Comparison of ENCODE assay signal across 8 cellular contexts in the genomic region with DNA sequence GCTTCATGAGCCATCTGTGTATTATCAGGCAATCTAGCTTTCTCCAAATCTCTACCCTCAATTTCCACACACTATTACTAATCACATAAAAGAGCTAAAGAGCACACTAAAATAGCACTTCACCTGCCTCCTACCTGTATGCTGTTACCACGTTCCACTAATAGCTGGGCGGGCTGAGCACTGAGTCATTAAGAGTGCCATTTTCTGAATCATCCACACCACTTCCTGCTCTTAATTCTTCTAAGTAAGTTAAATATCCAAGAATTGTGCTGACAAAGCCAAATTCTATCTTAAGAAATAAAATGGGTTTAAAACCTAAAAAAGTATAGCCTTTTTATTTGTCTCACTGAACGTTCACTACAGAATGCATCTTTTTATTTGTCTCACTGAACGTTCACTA. TPM values are rescaled to one million over a fixed set of nuclear protein-coding genes. Genes with fewer than 3 reads are reported as not detected.
DNase-seq lines count a peak whose midpoint lies in the region; ATAC-seq lines count a peak whose summit lies in the region.

No MANE protein-coding gene starts in this region.

- POLR2A ChIA-PET in activated CD4-positive, alpha-beta T cell treated with anti-CD3 and anti-CD28 coated beads, Interleukin-2, amount 10 ng/mL, durations not matched to agents 7 days and 5 days (lab: Charles Lee): no interaction called here

- no peaks in the 10 kb centered on the region for H3K9me3 Mint-ChIP-seq in activated CD4-positive, alpha-beta T cell treated with anti-CD3 and anti-CD28 coated beads, Interleukin-2, amount 10 ng/mL, durations not matched to agents 7 days and 5 days
- H3K9me3 Mint-ChIP-seq in effector memory CD8-positive, alpha-beta T cell: no peaks in the 10 kb centered on the region

- peaks cover 55% of the 10 kb centered on the region for H3K4me1 Mint-ChIP-seq in activated CD4-positive, alpha-beta T cell treated with anti-CD3 and anti-CD28 coated beads, Interleukin-2, amount 10 ng/mL, durations not matched to agents 7 days and 5 days
- peaks cover 11 to 23% of the 10 kb centered on the region in 2 donors for H3K4me1 Mint-ChIP-seq in effector memory CD8-positive, alpha-beta T cell (ENCODE audit: low read depth in 2 of 2)

- peak; percentile 83 for ATAC-seq in effector memory CD8-positive, alpha-beta T cell (replicated peaks)
- no peak for ATAC-seq in GM19397 (IDR thresholded peaks at IDR 0.05; ENCODE audit: unreplicated experiment)

- peak overlapping the region; percentile 78 for H3K27ac Mint-ChIP-seq in activated CD4-positive, alpha-beta T cell treated with anti-CD3 and anti-CD28 coated beads, Interleukin-2, amount 10 ng/mL, durations not matched to agents 7 days and 5 days
- peak overlapping the region; percentile 31 to 42 for H3K27ac Mint-ChIP-seq in effector memory CD8-positive, alpha-beta T cell

- H3K4me3 Mint-ChIP-seq in activated CD4-positive, alpha-beta T cell treated with anti-CD3 and anti-CD28 coated beads, Interleukin-2, amount 10 ng/mL, durations not matched to agents 7 days and 5 days: no peak overlapping the region
- H3K4me3 Mint-ChIP-seq in effector memory CD8-positive, alpha-beta T cell: no peak overlapping the region

- H3K36me3 Mint-ChIP-seq in activated CD4-positive, alpha-beta T cell treated with anti-CD3 and anti-CD28 coated beads, Interleukin-2, amount 10 ng/mL, durations not matched to agents 7 days and 5 days (ENCODE audit: low read depth): peaks cover 63% of the 10 kb centered on the region
- H3K36me3 Mint-ChIP-seq in effector memory CD8-positive, alpha-beta T cell (ENCODE audit: insufficient read depth): peaks cover 73% of the 10 kb centered on the region

- CTCF ChIA-PET in activated CD4-positive, alpha-beta T cell treated with anti-CD3 and anti-CD28 coated beads, Interleukin-2, amount 10 ng/mL, durations not matched to agents 7 days and 5 days (lab: Charles Lee): interaction anchor here (0.9 to 1.5 kb wide), 4 partner anchors 12 to 219 kb away, joined by 3 to 5 read pairs (median 3); no protein-coding TSS in a partner anchor

- no peaks in the 10 kb centered on the region for H3K27me3 Mint-ChIP-seq in activated CD4-positive, alpha-beta T cell treated with anti-CD3 and anti-CD28 coated beads, Interleukin-2, amount 10 ng/mL, durations not matched to agents 7 days and 5 days
- H3K27me3 Mint-ChIP-seq in effector memory CD8-positive, alpha-beta T cell: no peaks in the 10 kb centered on the region

- DNase-seq in HT1080 (ENCODE audit: low read depth) (peak; percentile 82), retina (no peak), mesenteric fat pad (ENCODE audit: low spot score) (no peak), NCI-H345 treated with DMSO at 0.1 percent for 48 hours (lab: John Stamatoyannopoulos, UW; ENCODE audit: unreplicated experiment) (no peak)
- DNase-seq in activated CD4-positive, alpha-beta T cell treated with anti-CD3 and anti-CD28 coated beads, Interleukin-2, amount 10 ng/mL, durations not matched to agents 7 days and 5 days: peak; percentile 52
- peak in 1 of 3 experiments; percentile 8 for DNase-seq in effector memory CD8-positive, alpha-beta T cell
- peak; percentile 32 to 59 (median 43) for DNase-seq in stimulated activated CD4-positive, alpha-beta T cell treated with anti-CD3 and anti-CD28 coated beads, TNF-alpha, amount 100 ng/mL, for 48 hours (ENCODE audit: low read depth in 3 of 3)

RNA-seq across cellular contexts. Expression of gene NOL10, which starts 35.7 kb away (rescaled TPM):
- total RNA-seq in HT1080 (2014; rRNA removed; shearing (Covaris generic)): 50.2 and 52.9 TPM in 2 replicates
- polyA plus RNA-seq in HT1080 (2015; cell fraction: cytosol; rRNA removed): 36.7 and 44.5 TPM in 2 replicates
- polyA plus RNA-seq in HT1080 (2015; cell fraction: nucleus; rRNA removed): 37.9 and 41.6 TPM in 2 replicates
- total RNA-seq in activated CD4-positive, alpha-beta T cell treated with anti-CD3 and anti-CD28 coated beads, Interleukin-2, amount 10 ng/mL, durations not matched to agents 7 days and 5 days: 10 to 100 TPM; 24.8 to 28.2 TPM
- 28.6 TPM for total RNA-seq in mesenteric fat pad

Comparison
In these comparisons a context has a peak if more than half of its experiments do, and no peak if none do; other contexts are left out.
1. DNase-seq: peak in HT1080 (single experiment), activated CD4-positive, alpha-beta T cell treated with anti-CD3 and anti-CD28 coated beads, Interleukin-2, amount 10 ng/mL, durations not matched to agents 7 days and 5 days (single experiment) and stimulated activated CD4-positive, alpha-beta T cell treated with anti-CD3 and anti-CD28 coated beads, TNF-alpha, amount 100 ng/mL, for 48 hours (3 of 3); none in retina (single experiment), mesenteric fat pad (single experiment) and NCI-H345 treated with DMSO at 0.1 percent for 48 hours (single experiment).